ENCODE assay signal across 8 cellular contexts in genomic region chr4:98261291-98262271, GRCh38. TPM values are rescaled to one million over a fixed set of nuclear protein-coding genes. Genes with fewer than 3 reads are reported as not detected.
A peak's percentile ranks its signal among the peaks of the same experiment; 100 is the strongest.
DNase-seq lines count a peak whose midpoint lies in the region; ATAC-seq and TF ChIP-seq lines count a peak whose summit lies in the region.

TSS of gene RAP1GDS1 (plus strand) at chr4:98261384. CDS start at chr4:98261566, 182 bp downstream.

- 1 to 5% methylated on average over 4 to 78 of the region's 103 CpGs for WGBS in transverse colon (ENCODE audit: low coverage in 1 of 2), 2 donors

- TF ChIP-seq CTCF in GM20000 (IDR thresholded peaks at IDR 0.05; ENCODE audit: extremely low read depth, missing control alignments) = no peak
- TF ChIP-seq CTCF in osteocyte (IDR thresholded peaks at IDR 0.05) = no peak
- no peak for TF ChIP-seq CTCF in transverse colon (IDR thresholded peaks at IDR 0.05)

- peaks cover 4% of the 10 kb centered on the region for H3K36me3 Mint-ChIP-seq in activated naive CD8-positive, alpha-beta T cell treated with anti-CD3 and anti-CD28 coated beads, Interleukin-2, amount 50 U/mL, for 24 hours (ENCODE audit: low read depth)
- H3K36me3 Mint-ChIP-seq in osteocyte (ENCODE audit: unreplicated experiment) = no peaks in the 10 kb centered on the region

- H3K27me3 ChIP-seq in transverse colon = no peaks in the 10 kb centered on the region

- peak within 1 kb of the TSS; percentile 81 to 92 (median 89) for H3K4me3 ChIP-seq in transverse colon

- peak within 1 kb of the TSS; percentile 97 for H3K4me3 Mint-ChIP-seq in activated naive CD8-positive, alpha-beta T cell treated with anti-CD3 and anti-CD28 coated beads, Interleukin-2, amount 50 U/mL, for 24 hours
- peak within 1 kb of the TSS; percentile 94 for H3K4me3 Mint-ChIP-seq in osteocyte (ENCODE audit: unreplicated experiment)

- H3K4me1 Mint-ChIP-seq in activated naive CD8-positive, alpha-beta T cell treated with anti-CD3 and anti-CD28 coated beads, Interleukin-2, amount 50 U/mL, for 24 hours = peaks cover 48% of the 10 kb centered on the region
- peaks cover 37% of the 10 kb centered on the region for H3K4me1 Mint-ChIP-seq in osteocyte (ENCODE audit: unreplicated experiment)

- intact Hi-C loops in head of caudate nucleus (cut with DNase I) (loop anchor here (5.0 to 10.0 kb wide), 2 partner anchors 119 to 663 kb away; partner anchors contain the start of genes EIF4E and STPG2), transverse colon (cut with DNase I; ENCODE audit: low total_unique reads) (loop anchor here (10.0 kb wide), 1 partner anchor 117 kb away; the partner anchor contains the start of gene STPG2)

- H3K27ac Mint-ChIP-seq in activated naive CD8-positive, alpha-beta T cell treated with anti-CD3 and anti-CD28 coated beads, Interleukin-2, amount 50 U/mL, for 24 hours = peak within 1 kb of the TSS; percentile 95
- H3K27ac Mint-ChIP-seq in osteocyte (ENCODE audit: unreplicated experiment) = peak within 1 kb of the TSS; percentile 99

- no peaks in the 10 kb centered on the region for H3K9me3 Mint-ChIP-seq in activated naive CD8-positive, alpha-beta T cell treated with anti-CD3 and anti-CD28 coated beads, Interleukin-2, amount 50 U/mL, for 24 hours
- no peaks in the 10 kb centered on the region for H3K9me3 Mint-ChIP-seq in osteocyte (ENCODE audit: unreplicated experiment)

- H3K36me3 ChIP-seq in transverse colon = no peaks in the 10 kb centered on the region

- in situ Hi-C loops in transverse colon (cut with MboI; ENCODE audit: low pct_ligation_motif_present in 1 of 4, low pct_unique_long_range_greater_than_20kb in 1 of 4, low sequenced_read_pairs in 3 of 4) = no loop called here

- no peak for TF ChIP-seq POLR2A in transverse colon (IDR thresholded peaks at IDR 0.05)

- ATAC-seq in activated naive CD8-positive, alpha-beta T cell treated with anti-CD3 and anti-CD28 coated beads, Interleukin-2, amount 50 U/mL, for 24 hours = peak; percentile 72

- peak; percentile 58 for DNase-seq in COLO668 (lab: John Stamatoyannopoulos, UW; ENCODE audit: unreplicated experiment)
- DNase-seq in GM20000 (ENCODE audit: low spot score) = peak; percentile 23
- DNase-seq in HS-5 (ENCODE audit: low read depth) = peak; percentile 36
- DNase-seq in RPMI7951 (ENCODE audit: low read depth) = peak; percentile 65
- DNase-seq in activated naive CD8-positive, alpha-beta T cell treated with anti-CD3 and anti-CD28 coated beads, Interleukin-2, amount 50 U/mL, for 24 hours = peak; percentile 49
- peak; percentile 13 to 92 (median 55) for DNase-seq in head of caudate nucleus
- peak; percentile 83 for DNase-seq in osteocyte (ENCODE audit: extremely low spot score, unreplicated experiment)
- peak; percentile 41 for DNase-seq in transverse colon

- H3K4me1 ChIP-seq in transverse colon = peaks cover 4 to 31% (median 18%) of the 10 kb centered on the region in 4 donors

- H3K9me3 ChIP-seq in transverse colon = no peaks in the 10 kb centered on the region

- no peak for TF ChIP-seq EP300 in transverse colon (IDR thresholded peaks at IDR 0.05; ENCODE audit: low read depth)

- no peaks in the 10 kb centered on the region for H3K27me3 Mint-ChIP-seq in activated naive CD8-positive, alpha-beta T cell treated with anti-CD3 and anti-CD28 coated beads, Interleukin-2, amount 50 U/mL, for 24 hours
- no peaks in the 10 kb centered on the region for H3K27me3 Mint-ChIP-seq in osteocyte (ENCODE audit: unreplicated experiment)

- H3K27ac ChIP-seq in transverse colon = peak within 1 kb of the TSS; percentile 96 to 99 (median 98)

RNA-seq across cellular contexts. Expression of gene RAP1GDS1, which starts in this region (rescaled TPM):
- total RNA-seq in RPMI7951 (2014; rRNA removed; shearing (Covaris generic)) = 65.1 and 66.3 TPM in 2 replicates
- total RNA-seq in osteocyte (42.5 and 47.6 TPM in 2 replicates), transverse colon (10 to 100 TPM in 3 of 4 donors, 1 to 10 TPM in 1; 6.7 to 44.3 (median 34.2) TPM)

Comparison
In these comparisons a context has a peak if more than half of its experiments do, and no peak if none do; other contexts are left out.
1. Peak in every context shown above with its lines: DNase-seq, ATAC-seq, H3K4me3 ChIP-seq and H3K27ac ChIP-seq.
2. DNase-seq: peak in every context shown above with its lines; median percentile 83 in osteocyte; 65 in RPMI7951; 58 in COLO668; 55 in head of caudate nucleus; 49 in activated naive CD8-positive, alpha-beta T cell treated with anti-CD3 and anti-CD28 coated beads, Interleukin-2, amount 50 U/mL, for 24 hours; 41 in transverse colon; 36 in HS-5; 23 in GM20000.